17 cellular contexts compared by ENCODE assay signal in the genomic region with DNA sequence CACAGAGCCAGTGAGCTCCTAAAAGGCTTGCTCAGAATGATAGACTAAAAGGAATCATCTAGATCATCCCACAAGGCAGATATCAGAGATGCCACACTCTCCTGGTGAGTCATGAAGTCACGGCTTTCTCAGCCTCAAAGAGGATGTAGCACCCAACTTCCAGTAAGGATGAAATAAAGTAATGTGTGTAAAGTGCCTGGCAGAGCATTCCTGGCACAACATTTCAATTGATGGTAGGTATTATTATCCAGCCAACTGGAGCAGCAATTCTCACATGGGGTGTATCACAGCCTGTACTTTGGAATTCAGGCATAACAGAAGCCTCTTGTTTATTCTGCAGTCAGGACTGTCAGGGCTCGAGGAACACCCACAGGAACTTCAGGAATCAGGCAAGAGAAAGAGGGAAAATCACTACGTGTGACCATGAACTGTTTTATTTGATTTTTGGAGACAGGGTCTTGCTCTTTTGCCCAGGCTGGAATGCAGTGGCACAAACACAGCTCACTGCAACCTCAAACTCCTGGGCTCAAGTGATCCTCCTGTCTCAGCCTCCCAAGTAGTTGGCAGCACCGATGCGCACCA. TPM values are rescaled to one million over a fixed set of nuclear protein-coding genes. Genes with fewer than 3 reads are reported as not detected.
DNase-seq lines count a peak whose midpoint lies in the region; ATAC-seq and TF ChIP-seq lines count a peak whose summit lies in the region.
"Had no signal": no experiment of that assay in that cellular context is flagged by ENCODE, and none has a peak within 500 bp of the region (broad histone marks: within the 10 kb centered on the region; RNA-seq: fewer than 3 reads in every experiment).

No MANE protein-coding gene starts in this region.

- TF ChIP-seq CTCF in epithelial cell of esophagus (IDR thresholded peaks at IDR 0.05; ENCODE audit: insufficient read depth, low read depth, low read length, missing control alignments) (no peak), smooth muscle cell (IDR thresholded peaks at IDR 0.05; ENCODE audit: borderline replicate concordance, insufficient read depth, poor library complexity, severe bottlenecking) (no peak)

- no peaks in the 10 kb centered on the region for H3K9me3 ChIP-seq in smooth muscle cell (replicated peaks; ENCODE audit: low read depth)
- H3K9me3 ChIP-seq: right lobe of liver had no signal

- H3K9ac ChIP-seq in smooth muscle cell (ENCODE audit: low read depth), result no peak overlapping the region

- H3K27ac ChIP-seq in smooth muscle cell (ENCODE audit: low read depth), result peak overlapping the region; percentile 19
- H3K27ac ChIP-seq: right lobe of liver had no signal

- H3K27me3 ChIP-seq in smooth muscle cell (ENCODE audit: low read depth), result peaks cover 12% of the 10 kb centered on the region

- peaks cover 10% of the 10 kb centered on the region for H3F3A ChIP-seq in smooth muscle cell (ENCODE audit: low read depth)

- H3K36me3 ChIP-seq in smooth muscle cell (ENCODE audit: low read depth), result no peaks in the 10 kb centered on the region
- H3K36me3 ChIP-seq: right lobe of liver had no signal

- H2AFZ ChIP-seq in smooth muscle cell (ENCODE audit: low read depth), result no peak overlapping the region
- H2AFZ ChIP-seq: GM23338 had no signal

- no peak for ATAC-seq in GM19351 (IDR thresholded peaks at IDR 0.05; ENCODE audit: unreplicated experiment)
- ATAC-seq: GM23338, natural killer cell, WTC11 had no signal

- no peaks in the 10 kb centered on the region for H4K20me1 ChIP-seq in smooth muscle cell (ENCODE audit: low read depth)

- 45% methylated on average over 5 of the region's 5 CpGs for WGBS in smooth muscle cell (ENCODE audit: low lambda C conversion rate)

- H3K4me2 ChIP-seq in smooth muscle cell, result peak overlapping the region; percentile 59
- H3K4me2 ChIP-seq: GM23338 had no signal

- no peak overlapping the region for H3K4me3 ChIP-seq in epithelial cell of esophagus (ENCODE audit: low read length)
- no peak overlapping the region for H3K4me3 ChIP-seq in smooth muscle cell
- H3K4me3 ChIP-seq: GM23338, right lobe of liver had no signal

- peaks cover under 1% of the 10 kb centered on the region for H3K4me1 ChIP-seq in smooth muscle cell (ENCODE audit: low read depth)
- H3K4me1 ChIP-seq: right lobe of liver had no signal

- DNase-seq in M059J (ENCODE audit: low read depth) (peak; percentile 67), epithelial cell of esophagus (ENCODE audit: low read depth) (peak; percentile 46), smooth muscle cell (lab: John Stamatoyannopoulos, UW; ENCODE audit: unreplicated experiment) (no peak), SHP77 (lab: John Stamatoyannopoulos, UW) (no peak)
- DNase-seq: Calu3, kidney, natural killer cell, NCI-H1417 treated with DMSO at 0.1 percent for 48 hours, NCI-H69, right lobe of liver, SIG-M5 had no signal

- H3K79me2 ChIP-seq in smooth muscle cell (ENCODE audit: low read depth), result no peaks in the 10 kb centered on the region

RNA-seq across cellular contexts. Expression of gene NAT16, which starts 5.3 kb away (rescaled TPM):
- total RNA-seq in M059J (2014; rRNA removed; shearing (Covaris generic)), result 0.12 TPM in 1 of 2 replicates, not detected in the other
- total RNA-seq in smooth muscle cell, result not detected in 2 replicates
- polyA plus RNA-seq in smooth muscle cell, result not detected in 2 replicates
- total RNA-seq: Calu3, fibroblast of villous mesenchyme, kidney, natural killer cell, right lobe of liver, subcutaneous adipose tissue had no signal

RNA-seq across cellular contexts. Expression of gene MOGAT3, which starts 15.5 kb away (rescaled TPM):
- not detected in 2 replicates for total RNA-seq in M059J (2014; rRNA removed; shearing (Covaris generic))
- not detected in 2 replicates for total RNA-seq in smooth muscle cell
- polyA plus RNA-seq in smooth muscle cell, result 0.38 TPM in 1 of 2 replicates, not detected in the other
- total RNA-seq: Calu3, fibroblast of villous mesenchyme, GM23338, natural killer cell, subcutaneous adipose tissue had no signal
- polyA plus RNA-seq: adipose tissue had no signal

RNA-seq across cellular contexts. Expression of gene VGF, which starts 20.0 kb away (rescaled TPM):
- 0.20 TPM in 1 of 2 replicates, not detected in the other for total RNA-seq in M059J (2014; rRNA removed; shearing (Covaris generic))
- 0.85 TPM in 1 of 2 replicates, not detected in the other for total RNA-seq in smooth muscle cell
- polyA plus RNA-seq in smooth muscle cell, result 0.20 and 0.25 TPM in 2 replicates
- total RNA-seq: natural killer cell, right lobe of liver, subcutaneous adipose tissue had no signal

RNA-seq across cellular contexts. Expression of gene AP1S1, which starts 31.1 kb away (rescaled TPM):
- 97.2 and 106 TPM in 2 replicates for total RNA-seq in M059J (2014; rRNA removed; shearing (Covaris generic))
- total RNA-seq in smooth muscle cell, result 104 and 105 TPM in 2 replicates
- polyA plus RNA-seq in smooth muscle cell, result 44.0 and 51.2 TPM in 2 replicates

RNA-seq across cellular contexts. Expression of gene PLOD3, which starts 32.0 kb away (rescaled TPM):
- 69.0 and 129 TPM in 2 replicates for total RNA-seq in M059J (2014; rRNA removed; shearing (Covaris generic))
- total RNA-seq in smooth muscle cell, result 58.4 and 63.5 TPM in 2 replicates
- polyA plus RNA-seq in smooth muscle cell, result 150 and 168 TPM in 2 replicates

Comparison
In these comparisons a context has a peak if more than half of its experiments do, and no peak if none do; other contexts are left out.
1. DNase-seq: peak in M059J (single experiment) and epithelial cell of esophagus (single experiment); none in smooth muscle cell (single experiment) and SHP77 (0 of 2).